Comparison of ENCODE assay signal across 17 cellular contexts in genomic region chr16:6027733-6028132, GRCh38.
DNase-seq lines count a peak whose midpoint lies in the region; ATAC-seq and TF ChIP-seq lines count a peak whose summit lies in the region.
"Had no signal": no experiment of that assay in that cellular context is flagged by ENCODE, and none has a peak within 500 bp of the region (broad histone marks: within the 10 kb centered on the region; RNA-seq: fewer than 3 reads in every experiment).

No MANE protein-coding gene starts in this region.

- peak; percentile 30 for DNase-seq in NCI-H82 (lab: John Stamatoyannopoulos, UW)
- no peak for DNase-seq in NCI-H82 treated with DMSO at 0.1 percent for 48 hours (lab: John Stamatoyannopoulos, UW; ENCODE audit: unreplicated experiment)
- DNase-seq in glutamatergic neuron = no peak
- DNase-seq in neural progenitor cell (ENCODE audit: low spot score) = no peak
- DNase-seq in progenitor cell of endocrine pancreas (ENCODE audit: low spot score, unreplicated experiment) = no peak
- no peak for DNase-seq in activated CD8-positive, alpha-beta T cell treated with anti-CD3 and anti-CD28 coated beads for 36 hours
- DNase-seq in D341Med (ENCODE audit: low spot score) = no peak
- DNase-seq: AML-193; CD4-positive, alpha-beta T cell; CD8-positive, alpha-beta T cell; DMS79 treated with DMSO at 0.1 percent for 48 hours; GF-D8 had no signal

- H3F3A ChIP-seq in neural progenitor cell (ENCODE audit: low read depth) = peaks cover 9% of the 10 kb centered on the region

- H3K9me3 ChIP-seq in neural progenitor cell (ENCODE audit: low read depth) = no peaks in the 10 kb centered on the region
- H3K9me3 ChIP-seq: A549; BLaER1 treated with 17β-estradiol and CSF1 and Interleukin-3, amounts not matched to agents 10 nM and 100 nM had no signal

- H3K79me2 ChIP-seq in neural progenitor cell (ENCODE audit: low read depth) = no peaks in the 10 kb centered on the region

- H3K36me3 ChIP-seq in neural progenitor cell = no peaks in the 10 kb centered on the region
- H3K36me3 ChIP-seq: BLaER1 treated with 17β-estradiol and CSF1 and Interleukin-3, amounts not matched to agents 10 nM and 100 nM had no signal

- CTCF ChIA-PET in activated CD8-positive, alpha-beta T cell treated with anti-CD3 and anti-CD28 coated beads for 36 hours (lab: Charles Lee) = no interaction called here

- no peaks in the 10 kb centered on the region for H3K27me3 ChIP-seq in neural progenitor cell
- H3K27me3 ChIP-seq: BLaER1 treated with 17β-estradiol and CSF1 and Interleukin-3, amounts not matched to agents 10 nM and 100 nM had no signal

- H3K36me3 Mint-ChIP-seq in glutamatergic neuron (ENCODE audit: unreplicated experiment) = peaks cover 4% of the 10 kb centered on the region
- peaks cover 10% of the 10 kb centered on the region for H3K36me3 Mint-ChIP-seq in neural progenitor cell
- H3K36me3 Mint-ChIP-seq in progenitor cell of endocrine pancreas (ENCODE audit: insufficient read depth) = no peaks in the 10 kb centered on the region
- no peaks in the 10 kb centered on the region for H3K36me3 Mint-ChIP-seq in activated CD8-positive, alpha-beta T cell treated with anti-CD3 and anti-CD28 coated beads for 36 hours (ENCODE audit: low read depth)
- H3K36me3 Mint-ChIP-seq: CD8-positive, alpha-beta T cell had no signal

- H3K27me3 Mint-ChIP-seq in glutamatergic neuron (ENCODE audit: unreplicated experiment) (no peaks in the 10 kb centered on the region), neural progenitor cell (ENCODE audit: insufficient read depth, low read depth) (no peaks in the 10 kb centered on the region), progenitor cell of endocrine pancreas (peaks cover 50% of the 10 kb centered on the region)
- no peaks in the 10 kb centered on the region for H3K27me3 Mint-ChIP-seq in activated CD8-positive, alpha-beta T cell treated with anti-CD3 and anti-CD28 coated beads for 36 hours
- H3K27me3 Mint-ChIP-seq: B cell; CD4-positive, alpha-beta T cell had no signal

- no peak overlapping the region for H3K4me3 ChIP-seq in neural progenitor cell
- H3K4me3 ChIP-seq: A549; BLaER1 treated with 17β-estradiol and CSF1 and Interleukin-3, amounts not matched to agents 10 nM and 100 nM had no signal

- H2AFZ ChIP-seq in neural progenitor cell (replicated peaks) = no peak overlapping the region

- peaks cover 12% of the 10 kb centered on the region for H3K9me3 Mint-ChIP-seq in glutamatergic neuron (ENCODE audit: unreplicated experiment)
- no peaks in the 10 kb centered on the region for H3K9me3 Mint-ChIP-seq in neural progenitor cell
- H3K9me3 Mint-ChIP-seq in progenitor cell of endocrine pancreas (ENCODE audit: low read depth) = no peaks in the 10 kb centered on the region
- peaks cover 1% of the 10 kb centered on the region for H3K9me3 Mint-ChIP-seq in activated CD8-positive, alpha-beta T cell treated with anti-CD3 and anti-CD28 coated beads for 36 hours

- no peak overlapping the region for H3K27ac ChIP-seq in neural progenitor cell
- H3K27ac ChIP-seq: 22Rv1; A549; BLaER1 treated with 17β-estradiol and CSF1 and Interleukin-3, amounts not matched to agents 10 nM and 100 nM; C4-2B had no signal

- no peak overlapping the region for H3K9ac ChIP-seq in neural progenitor cell
- H3K9ac ChIP-seq: BLaER1 treated with 17β-estradiol and CSF1 and Interleukin-3, amounts not matched to agents 10 nM and 100 nM had no signal

- peaks cover 9% of the 10 kb centered on the region for H3K4me1 ChIP-seq in neural progenitor cell
- H3K4me1 ChIP-seq: A549 had no signal

- H3K4me1 Mint-ChIP-seq in glutamatergic neuron (ENCODE audit: low read depth, unreplicated experiment) = peaks cover 19% of the 10 kb centered on the region
- peaks cover 23% of the 10 kb centered on the region for H3K4me1 Mint-ChIP-seq in neural progenitor cell
- no peaks in the 10 kb centered on the region for H3K4me1 Mint-ChIP-seq in progenitor cell of endocrine pancreas (ENCODE audit: low read depth)
- H3K4me1 Mint-ChIP-seq in activated CD8-positive, alpha-beta T cell treated with anti-CD3 and anti-CD28 coated beads for 36 hours (ENCODE audit: low read depth) = no peaks in the 10 kb centered on the region
- H3K4me1 Mint-ChIP-seq: B cell had no signal

- POLR2A ChIA-PET in activated CD8-positive, alpha-beta T cell treated with anti-CD3 and anti-CD28 coated beads for 36 hours (lab: Charles Lee) = no interaction called here

- TF ChIP-seq CTCF in glutamatergic neuron (IDR thresholded peaks at IDR 0.05; ENCODE audit: partially characterized antibody, unreplicated experiment) (no peak), neural progenitor cell (IDR thresholded peaks at IDR 0.05) (no peak), progenitor cell of endocrine pancreas (IDR thresholded peaks at IDR 0.05; ENCODE audit: unreplicated experiment) (no peak)
- no peak for TF ChIP-seq CTCF in activated CD8-positive, alpha-beta T cell treated with anti-CD3 and anti-CD28 coated beads for 36 hours (IDR thresholded peaks at IDR 0.05)

- ATAC-seq in activated CD8-positive, alpha-beta T cell treated with anti-CD3 and anti-CD28 coated beads for 36 hours = no peak
- ATAC-seq: A549; CD8-positive, alpha-beta T cell had no signal

- intact Hi-C loops in activated CD8-positive, alpha-beta T cell treated with anti-CD3 and anti-CD28 coated beads for 36 hours (cut with micrococcal nuclease) = no loop called here

- peak overlapping the region; percentile 63 for H3K4me3 Mint-ChIP-seq in glutamatergic neuron (ENCODE audit: unreplicated experiment)
- no peak overlapping the region for H3K4me3 Mint-ChIP-seq in neural progenitor cell
- no peak overlapping the region for H3K4me3 Mint-ChIP-seq in progenitor cell of endocrine pancreas (ENCODE audit: low read depth)
- no peak overlapping the region for H3K4me3 Mint-ChIP-seq in activated CD8-positive, alpha-beta T cell treated with anti-CD3 and anti-CD28 coated beads for 36 hours
- H3K4me3 Mint-ChIP-seq: B cell; CD4-positive, alpha-beta T cell; CD8-positive, alpha-beta T cell had no signal

- H3K27ac Mint-ChIP-seq in glutamatergic neuron (ENCODE audit: unreplicated experiment) = no peak overlapping the region
- H3K27ac Mint-ChIP-seq in neural progenitor cell = peak overlapping the region; percentile 3
- H3K27ac Mint-ChIP-seq in progenitor cell of endocrine pancreas = no peak overlapping the region
- no peak overlapping the region for H3K27ac Mint-ChIP-seq in activated CD8-positive, alpha-beta T cell treated with anti-CD3 and anti-CD28 coated beads for 36 hours
- H3K27ac Mint-ChIP-seq: B cell; CD4-positive, alpha-beta T cell; CD8-positive, alpha-beta T cell had no signal

- no peak overlapping the region for H3K4me2 ChIP-seq in neural progenitor cell
- H3K4me2 ChIP-seq: A549; BLaER1 treated with 17β-estradiol and CSF1 and Interleukin-3, amounts not matched to agents 10 nM and 100 nM had no signal

- no peaks in the 10 kb centered on the region for H4K20me1 ChIP-seq in neural progenitor cell (ENCODE audit: low read depth)
- H4K20me1 ChIP-seq: BLaER1 treated with 17β-estradiol and CSF1 and Interleukin-3, amounts not matched to agents 10 nM and 100 nM had no signal
